Comparison of ENCODE assay signal across 19 cellular contexts in genomic region chr22:37493979-37494378, GRCh38. TPM values are rescaled to one million over a fixed set of nuclear protein-coding genes. Genes with fewer than 3 reads are reported as not detected.
DNase-seq lines count a peak whose midpoint lies in the region; ATAC-seq and TF ChIP-seq lines count a peak whose summit lies in the region.
"Had no signal": no experiment of that assay in that cellular context is flagged by ENCODE, and none has a peak within 500 bp of the region (broad histone marks: within the 10 kb centered on the region; RNA-seq: fewer than 3 reads in every experiment).

No MANE protein-coding gene starts in this region.

- POLR2A ChIA-PET in OCI-LY7 (lab: Charles Lee) = no interaction called here

- H3K79me2 ChIP-seq in DOHH2 (ENCODE audit: control insufficient read depth, low read length) = no peaks in the 10 kb centered on the region
- H3K79me2 ChIP-seq in OCI-LY7 (ENCODE audit: insufficient read depth, low read depth, low read length) = no peaks in the 10 kb centered on the region

- H2AFZ ChIP-seq in OCI-LY7 (ENCODE audit: low read length) = no peak overlapping the region
- H2AFZ ChIP-seq: GM23248 had no signal

- H4K20me1 ChIP-seq in DOHH2 (ENCODE audit: control insufficient read depth, insufficient read depth, low read depth, low read length) = no peaks in the 10 kb centered on the region
- H4K20me1 ChIP-seq in OCI-LY7 (ENCODE audit: insufficient read depth, low read length) = no peaks in the 10 kb centered on the region

- no peaks in the 10 kb centered on the region for H3K36me3 Mint-ChIP-seq in dendritic cell treated with granulocyte-macrophage colony-stimulating factor and Interleukin-4, amounts not matched to agents 40 ng/mL and 50 ng/mL, for 4 days (ENCODE audit: low read depth)
- H3K36me3 Mint-ChIP-seq: CD4-positive, alpha-beta memory T cell had no signal

- H3K9me2 ChIP-seq in DOHH2 (replicated peaks; ENCODE audit: control insufficient read depth, low read length) (no peaks in the 10 kb centered on the region), OCI-LY7 (ENCODE audit: insufficient read depth, low read length) (no peaks in the 10 kb centered on the region)

- H3K27me3 ChIP-seq in DOHH2 (ENCODE audit: control insufficient read depth, low read length) = no peaks in the 10 kb centered on the region
- no peaks in the 10 kb centered on the region for H3K27me3 ChIP-seq in H7 (ENCODE audit: control insufficient read depth, insufficient read depth, low read length)

- H3K4me1 ChIP-seq in DOHH2 (ENCODE audit: control insufficient read depth, low read length) (peaks cover 45% of the 10 kb centered on the region), OCI-LY7 (ENCODE audit: insufficient read depth, low read length, poor library complexity, severe bottlenecking) (peaks cover 43% of the 10 kb centered on the region)

- TF ChIP-seq CTCF in DOHH2 (IDR thresholded peaks at IDR 0.05; ENCODE audit: low read depth, low read length, poor library complexity, severe bottlenecking) (no peak), OCI-LY7 (conservative IDR thresholded peaks at IDR 0.05; ENCODE audit: low read length) (no peak)

- H3K4me3 ChIP-seq in DOHH2 (ENCODE audit: low read length) = no peak overlapping the region
- H3K4me3 ChIP-seq in H7 (ENCODE audit: insufficient read depth, low read depth, low read length) = no peak overlapping the region
- H3K4me3 ChIP-seq in OCI-LY7 (ENCODE audit: low read depth, low read length, poor library complexity, severe bottlenecking) = no peak overlapping the region
- H3K4me3 ChIP-seq: GM23248 had no signal

- H3F3A ChIP-seq in DOHH2 (ENCODE audit: control insufficient read depth, insufficient read depth) = no peaks in the 10 kb centered on the region; the same call in 1 of the 2 replicates

- peaks cover 32% of the 10 kb centered on the region for H3K4me1 Mint-ChIP-seq in dendritic cell treated with granulocyte-macrophage colony-stimulating factor and Interleukin-4, amounts not matched to agents 40 ng/mL and 50 ng/mL, for 4 days (ENCODE audit: low read depth)

- intact Hi-C loops in OCI-LY7 (cut with micrococcal nuclease; ENCODE audit: unreplicated experiment) = no loop called here
- intact Hi-C loops in dendritic cell treated with granulocyte-macrophage colony-stimulating factor and Interleukin-4, amounts not matched to agents 40 ng/mL and 50 ng/mL, for 4 days (cut with micrococcal nuclease) = no loop called here

- H3K27ac ChIP-seq in DOHH2 (ENCODE audit: low read depth, low read length) (no peak overlapping the region), OCI-LY7 (ENCODE audit: low read depth, low read length, poor library complexity, severe bottlenecking) (no peak overlapping the region)
- H3K27ac ChIP-seq: GM23248 had no signal

- H3K36me3 ChIP-seq in DOHH2 (ENCODE audit: control insufficient read depth, low read length) (no peaks in the 10 kb centered on the region), H7 (replicated peaks; ENCODE audit: control insufficient read depth, insufficient read depth, low read length) (no peaks in the 10 kb centered on the region; the same call in 1 of the 2 replicates), OCI-LY7 (ENCODE audit: insufficient read depth, low read length) (no peaks in the 10 kb centered on the region)

- H3K4me3 Mint-ChIP-seq in dendritic cell treated with granulocyte-macrophage colony-stimulating factor and Interleukin-4, amounts not matched to agents 40 ng/mL and 50 ng/mL, for 4 days = no peak overlapping the region
- H3K4me3 Mint-ChIP-seq: HFFc6 had no signal

- DNase-seq in H7 = peak; percentile 71
- DNase-seq in OCI-LY7 (ENCODE audit: low spot score) = no peak
- no peak for DNase-seq in NCI-H446 treated with DMSO at 0.1 percent for 48 hours (lab: John Stamatoyannopoulos, UW)
- no peak for DNase-seq in T1000 (lab: John Stamatoyannopoulos, UW)
- DNase-seq: C1 segment of cervical spinal cord, Calu3, COR-L47, DMS53, DMS79 treated with DMSO at 0.1 percent for 48 hours, GM23248, H9, HFFc6 had no signal

- H3K9me3 Mint-ChIP-seq in dendritic cell treated with granulocyte-macrophage colony-stimulating factor and Interleukin-4, amounts not matched to agents 40 ng/mL and 50 ng/mL, for 4 days = no peaks in the 10 kb centered on the region
- H3K9me3 Mint-ChIP-seq: CD4-positive, alpha-beta memory T cell; H9; HFFc6 had no signal

- no TSS peak for BruUV-seq in OCI-LY7 (replicated peaks; lab: Mats Ljungman, UMichigan)

- no peaks in the 10 kb centered on the region for H3K9me3 ChIP-seq in DOHH2 (ENCODE audit: control insufficient read depth, insufficient read depth, low read length)
- no peaks in the 10 kb centered on the region for H3K9me3 ChIP-seq in OCI-LY7 (ENCODE audit: low read length)

- H3K4me2 ChIP-seq in DOHH2 (ENCODE audit: low read length) (peak overlapping the region; percentile 10; the same call in 1 of the 2 replicates), OCI-LY7 (ENCODE audit: low read length) (peak overlapping the region; percentile 74; the same call in 1 of the 2 replicates)

- CTCF ChIA-PET in OCI-LY7 (lab: Charles Lee; ENCODE audit: unreplicated experiment) = interaction anchor here (1.6 kb wide), 1 partner anchor 21 kb away, joined by 7 read pairs; no protein-coding TSS in a partner anchor

- no peak for ATAC-seq in GM18517 (IDR thresholded peaks at IDR 0.05; ENCODE audit: unreplicated experiment)
- ATAC-seq in HG03135 (IDR thresholded peaks at IDR 0.05; ENCODE audit: unreplicated experiment) = no peak
- ATAC-seq: HCT116 had no signal

- H3K27me3 Mint-ChIP-seq in dendritic cell treated with granulocyte-macrophage colony-stimulating factor and Interleukin-4, amounts not matched to agents 40 ng/mL and 50 ng/mL, for 4 days = peaks cover 46% of the 10 kb centered on the region
- H3K27me3 Mint-ChIP-seq: CD4-positive, alpha-beta memory T cell had no signal

- peak overlapping the region; percentile 51 for H3K27ac Mint-ChIP-seq in dendritic cell treated with granulocyte-macrophage colony-stimulating factor and Interleukin-4, amounts not matched to agents 40 ng/mL and 50 ng/mL, for 4 days
- H3K27ac Mint-ChIP-seq: H9, HFFc6 had no signal

RNA-seq across cellular contexts. Expression of gene MFNG, which starts 7.8 kb away (rescaled TPM):
- 1.3 and 5.1 TPM in 2 replicates for total RNA-seq in H7 (2014; rRNA removed; shearing (Covaris generic))
- total RNA-seq in OCI-LY7 (2014; rRNA removed; shearing (Covaris generic)) = 174 and 225 TPM in 2 replicates
- total RNA-seq in OCI-LY7 (2022) = 215 and 235 TPM in 2 replicates
- total RNA-seq: A673, GM23248, HFFc6 had no signal

RNA-seq across cellular contexts. Expression of gene CARD10, which starts 25.2 kb away (rescaled TPM):
- total RNA-seq in H7 (2014; rRNA removed; shearing (Covaris generic)) = 16.5 and 18.4 TPM in 2 replicates
- total RNA-seq in OCI-LY7 (2014; rRNA removed; shearing (Covaris generic)) = 3.3 and 4.0 TPM in 2 replicates
- 2.8 and 3.1 TPM in 2 replicates for total RNA-seq in OCI-LY7 (2022)

Comparison
In these comparisons a context has a peak if more than half of its experiments do, and no peak if none do; other contexts are left out.
1. RNA of gene MFNG, which starts 7.8 kb away (total RNA-seq): 174 to 235 TPM in OCI-LY7; 1.3 to 5.1 TPM in H7; every median in the first group is over 10 times any median in the second.